22 cellular contexts compared by ENCODE assay signal in genomic region chr21:41568606-41569385, GRCh38.
"Had no signal": no experiment of that assay in that cellular context is flagged by ENCODE, and none has a peak within 500 bp of the region (broad histone marks: within the 10 kb centered on the region; RNA-seq: fewer than 3 reads in every experiment).

No MANE protein-coding gene starts in this region.

- H3K27me3 ChIP-seq: ascending aorta, breast epithelium had no signal

- H3K36me3 ChIP-seq: ascending aorta, breast epithelium had no signal

- DNase-seq: activated CD4-positive, alpha-beta memory T cell treated with anti-CD3 and anti-CD28 coated beads, Interleukin-2, amount 10 ng/mL, durations not matched to agents 7 days and 5 days; activated CD4-positive, alpha-beta T cell treated with anti-CD3 and anti-CD28 coated beads for 1 hour; activated CD4-positive, alpha-beta T cell treated with anti-CD3 and anti-CD28 coated beads for 4 hours; activated CD4-positive, alpha-beta T cell treated with anti-CD3 and anti-CD28 coated beads, Interleukin-2, amount 10 ng/mL, durations not matched to agents 7 days and 5 days; activated CD4-positive, alpha-beta T cell treated with anti-CD3 and anti-CD28 coated beads, Interleukin-2, amount 50 U/mL, for 4 hours; activated CD8-positive, alpha-beta memory T cell treated with anti-CD3 and anti-CD28 coated beads, Interleukin-2, amount 50 U/mL, for 48 hours; activated gamma-delta T cell; activated naive CD4-positive, alpha-beta T cell; activated naive CD4-positive, alpha-beta T cell treated with anti-CD3 and anti-CD28 coated beads, Interleukin-2, amount 10 ng/mL, durations not matched to agents 7 days and 5 days; activated naive CD8-positive, alpha-beta T cell treated with anti-CD3 and anti-CD28 coated beads, Interleukin-2, amount 10 ng/mL, durations not matched to agents 7 days and 5 days; activated T-cell treated with anti-CD3 and anti-CD28 coated beads for 4 hours; activated T-cell treated with anti-CD3 and anti-CD28 coated beads, Interleukin-2, amount 50 U/mL, for 24 hours; activated T-cell treated with anti-CD3 and anti-CD28 coated beads, Interleukin-2, amount 50 U/mL, for 72 hours; effector CD8-positive, alpha-beta T cell; foreskin fibroblast; T-cell; T-helper 2 cell had no signal

- H3K4me3 ChIP-seq: ascending aorta, breast epithelium had no signal

- H3K27ac ChIP-seq: ascending aorta, breast epithelium, epithelial cell of prostate had no signal

- ATAC-seq: activated naive CD4-positive, alpha-beta T cell treated with anti-CD3 and anti-CD28 coated beads, Interleukin-2, amount 50 U/mL, for 72 hours; activated T-cell treated with anti-CD3 and anti-CD28 coated beads, Interleukin-2, amount 50 U/mL, for 72 hours; T-cell; WTC11 had no signal

- H3K4me1 ChIP-seq: ascending aorta, breast epithelium had no signal
